8 cellular contexts compared by ENCODE assay signal in genomic region chr6:27890351-27891299, GRCh38. TPM values are rescaled to one million over a fixed set of nuclear protein-coding genes. Genes with fewer than 3 reads are reported as not detected.
DNase-seq lines count a peak whose midpoint lies in the region; ATAC-seq and TF ChIP-seq lines count a peak whose summit lies in the region.

No MANE protein-coding gene starts in this region.

- ATAC-seq in HG03571 (IDR thresholded peaks at IDR 0.05; ENCODE audit: unreplicated experiment), result peak; percentile 43

- no peaks in the 10 kb centered on the region for H3K9me3 Mint-ChIP-seq in Calu3 (ENCODE audit: low read depth, unreplicated experiment)

- H3K9me3 ChIP-seq in adipocyte (ENCODE audit: control insufficient read depth, low read length) (no peaks in the 10 kb centered on the region), skeletal muscle tissue (ENCODE audit: control insufficient read depth in 3 of 3, low read length in 3 of 3) (no peaks in the 10 kb centered on the region)

- H3K4me3 ChIP-seq in adipocyte (ENCODE audit: low read length) (peak overlapping the region; percentile 83), skeletal muscle tissue (ENCODE audit: low read length in 3 of 3) (peak overlapping the region; percentile 60 to 64 (median 60))

- TF ChIP-seq CTCF in Calu3 (IDR thresholded peaks at IDR 0.05; ENCODE audit: unreplicated experiment) (peak; percentile 19), GM20000 (IDR thresholded peaks at IDR 0.05; ENCODE audit: extremely low read depth, missing control alignments) (no peak)

- H3K9ac ChIP-seq in adipocyte (ENCODE audit: low read length), result peak overlapping the region; percentile 50
- H3K9ac ChIP-seq in skeletal muscle tissue (ENCODE audit: low read depth in 1 of 3, low read length in 3 of 3), result peak overlapping the region in 2 of 3 donors; percentile 3 to 27

- TSS peak; percentile 62 for BruUV-seq in Calu3 (replicated peaks; lab: Mats Ljungman, UMichigan)

- intact Hi-C loops in Calu3 (cut with micrococcal nuclease; ENCODE audit: unreplicated experiment), result loop anchor here (1.0 to 10.0 kb wide), 5 partner anchors 52 to 1673 kb away; a partner anchor contains a TSS

- H3K4me1 Mint-ChIP-seq in Calu3 (ENCODE audit: low read depth, unreplicated experiment), result peaks cover 11% of the 10 kb centered on the region

- H3K4me1 ChIP-seq in adipocyte (ENCODE audit: control insufficient read depth, insufficient read depth, low read length), result peaks cover 27% of the 10 kb centered on the region
- peaks cover 22 to 32% (median 29%) of the 10 kb centered on the region in 3 donors for H3K4me1 ChIP-seq in skeletal muscle tissue (ENCODE audit: control insufficient read depth in 3 of 3, insufficient read depth in 3 of 3, low read length in 3 of 3)

- H3K36me3 ChIP-seq in adipocyte (ENCODE audit: control insufficient read depth, insufficient read depth, low read length, severe bottlenecking), result no peaks in the 10 kb centered on the region
- no peaks in the 10 kb centered on the region for H3K36me3 ChIP-seq in skeletal muscle tissue (ENCODE audit: control insufficient read depth in 3 of 3, insufficient read depth in 3 of 3, low read length in 3 of 3)

- no peak overlapping the region for H3K27ac Mint-ChIP-seq in Calu3 (ENCODE audit: unreplicated experiment)

- no peak overlapping the region for H3K4me3 Mint-ChIP-seq in Calu3 (ENCODE audit: low read depth, unreplicated experiment)

- DNase-seq in Calu3, result peak; percentile 80
- DNase-seq in GM20000 (ENCODE audit: low spot score), result peak; percentile 72
- peak; percentile 74 for DNase-seq in SKM-1 (lab: John Stamatoyannopoulos, UW; ENCODE audit: unreplicated experiment)
- DNase-seq in adipocyte (ENCODE audit: low read depth), result peak; percentile 93
- DNase-seq in hepatic stellate cell (ENCODE audit: low spot score), result peak; percentile 82
- DNase-seq in NCI-H2107 treated with DMSO at 0.1 percent for 48 hours (lab: John Stamatoyannopoulos, UW; ENCODE audit: unreplicated experiment), result no peak

- H3K27me3 Mint-ChIP-seq in Calu3 (ENCODE audit: unreplicated experiment), result no peaks in the 10 kb centered on the region

- H3K27ac ChIP-seq in skeletal muscle tissue (ENCODE audit: low read depth, low read length), result no peak overlapping the region

- H3K36me3 Mint-ChIP-seq in Calu3 (ENCODE audit: insufficient read depth, unreplicated experiment), result no peaks in the 10 kb centered on the region

- no peaks in the 10 kb centered on the region for H3K27me3 ChIP-seq in adipocyte (replicated peaks; ENCODE audit: control insufficient read depth, insufficient read depth, low read length)
- H3K27me3 ChIP-seq in skeletal muscle tissue (ENCODE audit: control insufficient read depth in 3 of 3, insufficient read depth in 3 of 3, low read length in 3 of 3), result peaks cover 0 to 54% (median 43%) of the 10 kb centered on the region in 3 donors

- CTCF ChIA-PET in Calu3 (lab: Charles Lee), result interaction anchor here (0.5 to 1.6 kb wide), 18 partner anchors 17 to 1327 kb away, joined by 3 to 16 read pairs (median 4); a partner anchor contains a TSS

RNA-seq across cellular contexts. Expression of gene OR2B2, which starts 21.6 kb away (rescaled TPM):
- total RNA-seq in Calu3 (2022) (not detected in 2 replicates), skeletal muscle tissue (not detected)
